ENCODE assay signal across 14 cellular contexts in the genomic region with DNA sequence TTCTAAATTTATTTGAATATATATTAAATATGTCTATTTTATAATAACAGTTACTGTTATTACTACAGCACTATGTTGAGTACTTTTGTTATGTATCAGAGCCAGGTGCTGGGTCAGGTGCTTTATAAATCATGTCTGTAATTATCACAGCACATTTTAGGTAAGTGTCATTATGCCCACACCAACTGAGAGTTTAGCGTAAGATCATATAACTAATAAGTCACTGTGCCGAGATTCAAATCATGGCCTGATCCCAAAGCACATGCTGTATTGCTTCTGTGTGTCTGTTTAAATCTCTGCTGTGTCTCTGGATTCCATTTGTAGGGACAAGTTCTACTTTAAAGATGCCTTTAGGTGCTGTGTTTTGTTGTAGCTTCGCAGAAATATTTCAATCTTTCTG. TPM values are rescaled to one million over a fixed set of nuclear protein-coding genes. Genes with fewer than 3 reads are reported as not detected.
DNase-seq lines count a peak whose midpoint lies in the region; ATAC-seq and TF ChIP-seq lines count a peak whose summit lies in the region.
"Had no signal": no experiment of that assay in that cellular context is flagged by ENCODE, and none has a peak within 500 bp of the region (broad histone marks: within the 10 kb centered on the region; RNA-seq: fewer than 3 reads in every experiment).

No MANE protein-coding gene starts in this region.

- H3K27ac ChIP-seq in AG04450 (ENCODE audit: low read depth, low read length), result no peak overlapping the region
- H3K27ac ChIP-seq in muscle layer of colon (ENCODE audit: low read depth, low read length), result peak overlapping the region; percentile 27
- H3K27ac ChIP-seq: body of pancreas had no signal

- H3K9ac ChIP-seq in muscle layer of colon (ENCODE audit: low read length), result no peak overlapping the region

- peaks cover 16% of the 10 kb centered on the region for H3K4me1 ChIP-seq in muscle layer of colon (ENCODE audit: insufficient read depth, low read length)

- H3K36me3 ChIP-seq in MG63, result no peaks in the 10 kb centered on the region
- H3K36me3 ChIP-seq in muscle layer of colon (ENCODE audit: insufficient read depth, low read length), result no peaks in the 10 kb centered on the region

- TF ChIP-seq CTCF in AG04450 (IDR thresholded peaks at IDR 0.05; ENCODE audit: low read depth, low read length), result no peak
- no peak for TF ChIP-seq CTCF in astrocyte of the spinal cord (IDR thresholded peaks at IDR 0.05; ENCODE audit: low read depth, low read length)

- H3K36me3 Mint-ChIP-seq in immature natural killer cell, result no peaks in the 10 kb centered on the region
- no peaks in the 10 kb centered on the region for H3K36me3 Mint-ChIP-seq in activated naive CD8-positive, alpha-beta T cell treated with anti-CD3 and anti-CD28 coated beads, Interleukin-2, amount 50 U/mL, for 24 hours (ENCODE audit: low read depth)
- H3K36me3 Mint-ChIP-seq: CD4-positive, CD25-positive, alpha-beta regulatory T cell had no signal

- H3K4me3 Mint-ChIP-seq in immature natural killer cell, result peak overlapping the region in 1 of 5 donors; percentile 5
- no peak overlapping the region for H3K4me3 Mint-ChIP-seq in activated naive CD8-positive, alpha-beta T cell treated with anti-CD3 and anti-CD28 coated beads, Interleukin-2, amount 50 U/mL, for 24 hours

- H3K4me1 Mint-ChIP-seq in immature natural killer cell, result peaks cover 16 to 17% of the 10 kb centered on the region in 2 donors
- H3K4me1 Mint-ChIP-seq in activated naive CD8-positive, alpha-beta T cell treated with anti-CD3 and anti-CD28 coated beads, Interleukin-2, amount 50 U/mL, for 24 hours, result peaks cover 13% of the 10 kb centered on the region

- no peak for ATAC-seq in activated CD4-positive, CD25-positive, alpha-beta regulatory T cell treated with anti-CD3 and anti-CD28 coated beads, Interleukin-2, amount 50 U/mL, for 24 hours
- ATAC-seq in activated naive CD8-positive, alpha-beta T cell treated with anti-CD3 and anti-CD28 coated beads, Interleukin-2, amount 50 U/mL, for 24 hours, result no peak
- ATAC-seq: body of pancreas, left lobe of liver had no signal

- in situ Hi-C loops in astrocyte of the spinal cord (cut with HindIII; ENCODE audit: low sequenced_read_pairs), result no loop called here

- CTCF ChIA-PET in AG04450 (lab: Charles Lee), result no interaction called here

- peak overlapping the region in 3 of 6 donors; percentile 12 to 45 (median 31) for H3K27ac Mint-ChIP-seq in immature natural killer cell
- H3K27ac Mint-ChIP-seq in activated naive CD8-positive, alpha-beta T cell treated with anti-CD3 and anti-CD28 coated beads, Interleukin-2, amount 50 U/mL, for 24 hours, result no peak overlapping the region

- H3K9me3 ChIP-seq in AG04450 (ENCODE audit: control insufficient read depth, insufficient read depth, low read length) (no peaks in the 10 kb centered on the region), MG63 (no peaks in the 10 kb centered on the region), muscle layer of colon (ENCODE audit: low read length) (no peaks in the 10 kb centered on the region)
- H3K9me3 ChIP-seq: body of pancreas had no signal

- H3K9me3 Mint-ChIP-seq in immature natural killer cell, result no peaks in the 10 kb centered on the region
- H3K9me3 Mint-ChIP-seq in activated naive CD8-positive, alpha-beta T cell treated with anti-CD3 and anti-CD28 coated beads, Interleukin-2, amount 50 U/mL, for 24 hours, result no peaks in the 10 kb centered on the region
- H3K9me3 Mint-ChIP-seq: CD4-positive, CD25-positive, alpha-beta regulatory T cell had no signal

- peaks cover 6 to 22% (median 8%) of the 10 kb centered on the region in 3 donors for H3K27me3 Mint-ChIP-seq in immature natural killer cell (ENCODE audit: low read depth in 3 of 3)
- peaks cover 7% of the 10 kb centered on the region for H3K27me3 Mint-ChIP-seq in activated naive CD8-positive, alpha-beta T cell treated with anti-CD3 and anti-CD28 coated beads, Interleukin-2, amount 50 U/mL, for 24 hours

- DNase-seq in AG04450 (ENCODE audit: low read depth, low spot score) (no peak), MG63 (peak; percentile 24), astrocyte of the spinal cord (ENCODE audit: low read depth, low spot score) (no peak), OCI-M1 (lab: John Stamatoyannopoulos, UW) (no peak), immature natural killer cell (no peak)
- DNase-seq in activated naive CD8-positive, alpha-beta T cell treated with anti-CD3 and anti-CD28 coated beads, Interleukin-2, amount 50 U/mL, for 24 hours, result no peak
- DNase-seq: activated CD8-positive, alpha-beta memory T cell treated with anti-CD3 and anti-CD28 coated beads, Interleukin-2, amount 50 U/mL, for 4 hours; body of pancreas; CD4-positive, CD25-positive, alpha-beta regulatory T cell; NCI-H345; T-helper 2 cell had no signal

- H3K4me3 ChIP-seq in AG04450 (ENCODE audit: low read depth, low read length) (peak overlapping the region; percentile 3), MG63 (peak overlapping the region; percentile 80), astrocyte of the spinal cord (ENCODE audit: low read depth, low read length) (peak overlapping the region; percentile 28), muscle layer of colon (ENCODE audit: low read depth in 1 of 2, low read length in 2 of 2) (peak overlapping the region in 1 of 2 donors; percentile 49)
- H3K4me3 ChIP-seq: body of pancreas had no signal

- H3K27me3 ChIP-seq in AG04450 (ENCODE audit: control insufficient read depth, insufficient read depth, low read length) (no peaks in the 10 kb centered on the region), MG63 (no peaks in the 10 kb centered on the region), muscle layer of colon (ENCODE audit: control insufficient read depth in 1 of 2, insufficient read depth in 2 of 2, low read length in 2 of 2) (no peaks in the 10 kb centered on the region)
- H3K27me3 ChIP-seq: body of pancreas had no signal

- POLR2A ChIA-PET in AG04450 (lab: Yijun Ruan, JAX), result no interaction called here

RNA-seq across cellular contexts. Expression of a gene that starts 1.9 kb away (rescaled TPM):
- 10.0 and 14.3 TPM in 2 replicates for polyA plus RNA-seq in AG04450 (2011; rRNA removed)
- 8.6 and 12.3 TPM in 2 replicates for polyA minus RNA-seq in AG04450 (2011; rRNA and poly(A)+ RNA removed)
- 79.9 and 96.6 TPM in 2 replicates for total RNA-seq in MG63 (2014; rRNA removed; shearing (Covaris generic); ENCODE audit: low replicate concordance)
- 1 to 10 TPM in 1 of 3 donors, under 1 TPM in 2; 0.53 to 1.0 (median 0.67) TPM for polyA plus RNA-seq in immature natural killer cell

RNA-seq across cellular contexts. Expression of a gene that starts 21.8 kb away (rescaled TPM):
- polyA plus RNA-seq in AG04450 (2011; rRNA removed) (0.45 and 0.86 TPM in 2 replicates), immature natural killer cell (not detected)
- 0.18 and 0.26 TPM in 2 replicates for polyA minus RNA-seq in AG04450 (2011; rRNA and poly(A)+ RNA removed)
- total RNA-seq in MG63 (2014; rRNA removed; shearing (Covaris generic); ENCODE audit: low replicate concordance), result not detected in 2 replicates
- total RNA-seq: body of pancreas; CD4-positive, CD25-positive, alpha-beta regulatory T cell; left lobe of liver had no signal
- polyA plus RNA-seq: CD4-positive, CD25-positive, alpha-beta regulatory T cell had no signal
